In the genomic region with DNA sequence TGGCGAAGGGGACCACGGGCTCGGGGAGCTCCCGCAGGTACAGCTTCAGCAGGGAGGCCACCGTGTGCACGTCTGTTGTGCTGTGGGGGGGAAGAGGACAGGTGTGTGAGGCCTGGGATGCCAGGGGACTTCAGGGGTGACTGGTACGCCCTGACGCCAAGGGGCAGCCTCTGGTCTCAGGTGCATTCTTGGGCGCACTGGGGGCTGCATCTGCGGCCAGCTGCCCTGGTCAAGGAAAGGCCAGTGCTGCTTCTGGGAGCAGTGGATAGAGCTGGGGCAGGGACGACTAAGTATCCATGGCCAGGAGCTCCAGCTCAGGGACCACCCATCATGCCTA, we compare ENCODE assay signal across 10 cellular contexts.
"Had no signal": no experiment of that assay in that cellular context is flagged by ENCODE, and none has a peak within 500 bp of the region (broad histone marks: within the 10 kb centered on the region; RNA-seq: fewer than 3 reads in every experiment).

No MANE protein-coding gene starts in this region.

- H3K4me3 ChIP-seq: dorsolateral prefrontal cortex, pancreas had no signal

- ATAC-seq: activated naive CD4-positive, alpha-beta T cell treated with anti-CD3 and anti-CD28 coated beads, Interleukin-2, amount 50 U/mL, for 72 hours; activated T-helper 17 cell treated with anti-CD3 and anti-CD28 coated beads, Interleukin-2, amount 50 U/mL, for 72 hours; esophagus mucosa; stimulated activated naive B cell treated with anti-CD40 and anti-IgM and Interleukin-4, amounts not matched to agents 10 μg/mL and 1 μg/mL and 100 μg/mL, for 72 hours had no signal

- H3K36me3 ChIP-seq: pancreas had no signal

- H3K27ac ChIP-seq: pancreas had no signal

- H3K4me1 ChIP-seq: pancreas had no signal

- H3K27me3 ChIP-seq: dorsolateral prefrontal cortex, pancreas had no signal

- H3K9me3 ChIP-seq: pancreas had no signal

- DNase-seq: activated CD4-positive, alpha-beta T cell treated with anti-CD3 and anti-CD28 coated beads for 4 hours; activated T-cell treated with anti-CD3 and anti-CD28 coated beads for 4 hours; amniotic stem cell; small intestine; stimulated activated naive B cell treated with anti-CD40 and anti-IgM and Interleukin-4, amounts not matched to agents 10 μg/mL and 1 μg/mL and 100 μg/mL, for 72 hours had no signal
